Comparison of ENCODE assay signal across 14 cellular contexts in the genomic region with DNA sequence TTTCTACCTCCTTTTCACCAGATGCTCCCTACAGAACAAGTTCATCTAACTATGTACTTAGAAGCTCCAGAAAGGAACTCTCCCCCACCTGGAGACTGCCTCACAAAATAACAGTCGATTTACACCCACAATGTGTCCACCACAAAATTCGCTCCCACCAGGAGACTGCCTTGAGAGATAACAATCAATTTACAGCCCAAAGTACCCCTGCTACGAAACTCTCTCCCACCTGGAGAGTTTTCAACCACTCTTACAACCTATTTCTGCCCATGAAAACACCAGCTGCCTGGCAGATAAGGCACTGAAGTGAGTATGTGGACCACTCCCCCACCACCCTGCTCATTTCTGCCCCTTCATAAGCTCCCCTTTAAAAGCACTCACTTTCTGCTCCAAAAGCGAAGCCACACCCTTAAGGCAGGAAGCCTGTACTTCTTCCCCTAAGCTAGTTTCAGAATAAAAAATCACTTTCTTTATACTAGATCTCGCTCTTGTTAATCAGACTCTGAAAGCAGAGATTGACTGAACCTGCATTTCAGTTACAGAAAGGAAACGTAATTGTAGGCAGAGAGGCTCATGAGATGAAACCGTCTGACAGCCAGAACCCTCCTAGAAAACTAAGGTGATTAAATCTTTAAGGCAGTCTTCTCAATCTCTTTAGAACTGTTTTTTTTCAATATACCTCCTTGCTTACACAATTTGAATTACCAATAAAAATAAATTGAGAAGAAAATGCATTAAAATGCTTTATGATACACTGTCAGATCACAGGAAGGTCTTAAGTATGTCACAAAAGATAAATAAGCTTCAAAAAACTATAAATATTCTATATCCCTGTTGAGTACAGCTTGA.
A peak's percentile ranks its signal among the peaks of the same experiment; 100 is the strongest.
DNase-seq lines count a peak whose midpoint lies in the region; ATAC-seq, FAIRE-seq and TF ChIP-seq lines count a peak whose summit lies in the region.
"Had no signal": no experiment of that assay in that cellular context is flagged by ENCODE, and none has a peak within 500 bp of the region (broad histone marks: within the 10 kb centered on the region; RNA-seq: fewer than 3 reads in every experiment).

No MANE protein-coding gene starts in this region.

- H3K4me3 ChIP-seq in duodenal mucosa (ENCODE audit: low read depth in 1 of 2, low read length in 2 of 2): peak overlapping the region; percentile 7 to 33

- TF ChIP-seq POLR2A in GM12891 (IDR thresholded peaks at IDR 0.05; ENCODE audit: low read depth, low read length): no peak

- no peaks in the 10 kb centered on the region for H3K9me3 ChIP-seq in duodenal mucosa (ENCODE audit: control insufficient read depth in 1 of 2, low read length in 2 of 2)

- ATAC-seq in HG03108 (IDR thresholded peaks at IDR 0.05; ENCODE audit: unreplicated experiment) (peak; percentile 65), GM21528 (IDR thresholded peaks at IDR 0.05; ENCODE audit: low FRiP score, unreplicated experiment) (no peak)
- ATAC-seq: naive thymus-derived CD8-positive, alpha-beta T cell had no signal

- DNase-seq in GM12891 (ENCODE audit: insufficient read length, low spot score): no peak
- no peak for DNase-seq in GM19239 (ENCODE audit: insufficient read length, low spot score)
- no peak for DNase-seq in HTR-8/SVneo (ENCODE audit: insufficient read length, low spot score)
- no peak for DNase-seq in SIG-M5 treated with dmso at 0.1 percent for 504 hours (lab: John Stamatoyannopoulos, UW; ENCODE audit: unreplicated experiment)
- no peak for DNase-seq in NCI-H748 (lab: John Stamatoyannopoulos, UW; ENCODE audit: unreplicated experiment)
- DNase-seq: Calu3; cerebellar nuclear complex; naive thymus-derived CD8-positive, alpha-beta T cell; NCI-H187; SHP77 treated with DMSO at 0.1 percent for 48 hours had no signal

- H3K27me3 ChIP-seq in duodenal mucosa (ENCODE audit: control insufficient read depth in 1 of 2, insufficient read depth in 2 of 2, low read length in 2 of 2): no peaks in the 10 kb centered on the region

- H3K9ac ChIP-seq in duodenal mucosa (ENCODE audit: low read depth in 1 of 2, low read length in 2 of 2): peak overlapping the region in 1 of 2 donors; percentile 4

- H3K4me1 ChIP-seq in duodenal mucosa (ENCODE audit: control insufficient read depth in 1 of 2, insufficient read depth in 2 of 2, low read length in 2 of 2): peaks cover 8 to 12% of the 10 kb centered on the region in 2 donors

- peak; percentile 80 for FAIRE-seq in GM12891 (lab: Jason Lieb, UNC)
- peak; percentile 90 for FAIRE-seq in GM19239 (lab: Jason Lieb, UNC)
- FAIRE-seq in HTR-8/SVneo (lab: Jason Lieb, UNC): no peak

- H3K36me3 ChIP-seq in duodenal mucosa (ENCODE audit: control insufficient read depth in 1 of 2, insufficient read depth in 2 of 2, low read length in 2 of 2): no peaks in the 10 kb centered on the region

- H3K27ac ChIP-seq in duodenal mucosa (ENCODE audit: low read depth, low read length): no peak overlapping the region
- H3K27ac ChIP-seq: HL-60 had no signal

TF ChIP-seq in GM12891, 5 proteins besides CTCF, POLR2A, EP300 and RAD21:
- TF ChIP-seq TAF1 (IDR thresholded peaks at IDR 0.05; ENCODE audit: low read depth, low read length) (no peak), SPI1 (IDR thresholded peaks at IDR 0.05; ENCODE audit: low read depth, low read length) (no peak)
